In the genomic region with DNA sequence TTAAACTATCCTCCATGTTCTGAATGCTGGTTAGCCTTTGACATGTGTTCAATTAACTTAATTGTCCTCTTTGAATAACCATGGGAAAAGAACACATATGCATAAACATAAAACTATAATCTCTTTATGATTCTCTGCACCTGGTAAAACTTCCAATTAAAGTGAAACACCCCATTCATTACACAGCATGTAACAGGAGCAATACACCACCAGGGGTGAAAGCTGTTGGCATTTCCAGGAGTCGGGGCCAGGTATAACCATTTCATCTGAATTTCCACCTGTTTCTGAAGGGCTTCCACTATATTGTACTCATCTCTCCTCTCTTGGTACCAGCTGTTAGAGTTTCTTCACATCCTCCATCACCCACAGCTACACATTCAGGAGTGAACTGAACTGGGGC, we compare ENCODE assay signal across 18 cellular contexts.
DNase-seq lines count a peak whose midpoint lies in the region; ATAC-seq and TF ChIP-seq lines count a peak whose summit lies in the region.
"Had no signal": no experiment of that assay in that cellular context is flagged by ENCODE, and none has a peak within 500 bp of the region (broad histone marks: within the 10 kb centered on the region; RNA-seq: fewer than 3 reads in every experiment).

No MANE protein-coding gene starts in this region.

- no peak overlapping the region for H3K27ac Mint-ChIP-seq in type B pancreatic cell
- H3K27ac Mint-ChIP-seq: CD8-positive, alpha-beta T cell had no signal

- H3K4me1 Mint-ChIP-seq in type B pancreatic cell (ENCODE audit: unreplicated experiment): no peaks in the 10 kb centered on the region

- in situ Hi-C loops in astrocyte of the cerebellum (cut with HindIII; ENCODE audit: low sequenced_read_pairs): no loop called here

- TF ChIP-seq CTCF in astrocyte of the cerebellum (IDR thresholded peaks at IDR 0.05; ENCODE audit: low read depth, low read length, missing control alignments): peak; percentile 2
- TF ChIP-seq CTCF in type B pancreatic cell (conservative IDR thresholded peaks at IDR 0.05): peak; percentile 21

- peaks cover 4% of the 10 kb centered on the region for H3K9me3 Mint-ChIP-seq in type B pancreatic cell

- ATAC-seq in GM21447 (IDR thresholded peaks at IDR 0.05; ENCODE audit: unreplicated experiment): no peak
- ATAC-seq: CD8-positive, alpha-beta T cell had no signal

- H3K4me3 Mint-ChIP-seq in type B pancreatic cell: no peak overlapping the region
- H3K4me3 Mint-ChIP-seq: CD8-positive, alpha-beta T cell had no signal

- H3K27me3 Mint-ChIP-seq in type B pancreatic cell: no peaks in the 10 kb centered on the region

- H3K36me3 Mint-ChIP-seq in type B pancreatic cell: no peaks in the 10 kb centered on the region
- H3K36me3 Mint-ChIP-seq: CD8-positive, alpha-beta T cell had no signal

- H3K4me3 ChIP-seq in astrocyte of the cerebellum (ENCODE audit: low read depth, low read length): no peak overlapping the region
- H3K4me3 ChIP-seq: BLaER1, MG63, SJSA1 had no signal

- DNase-seq in DMS53 (lab: John Stamatoyannopoulos, UW) (peak; percentile 4), DMS53 treated with DMSO at 0.1 percent for 48 hours (lab: John Stamatoyannopoulos, UW; ENCODE audit: unreplicated experiment) (no peak), NCI-H524 (lab: John Stamatoyannopoulos, UW) (peak; percentile 19 to 76), astrocyte of the cerebellum (ENCODE audit: low read depth) (no peak), type B pancreatic cell (ENCODE audit: extremely low spot score, unreplicated experiment) (no peak), hypothalamus (lab: John Stamatoyannopoulos, UW) (no peak), NCI-H446 treated with DMSO at 0.1 percent for 48 hours (lab: John Stamatoyannopoulos, UW) (no peak)
- DNase-seq: 8988T; CD8-positive, alpha-beta T cell; IMR-90; Karpas-422; MG63; NCI-H1092 treated with DMSO at 0.1 percent for 48 hours; NCI-H1930; NCI-H2227 treated with DMSO at 0.1 percent for 48 hours had no signal

Comparison
In these comparisons a context has a peak if more than half of its experiments do, and no peak if none do; other contexts are left out.
1. DNase-seq: peak in DMS53 (single experiment) and NCI-H524 (2 of 2); none in DMS53 treated with DMSO at 0.1 percent for 48 hours (single experiment), astrocyte of the cerebellum (single experiment), type B pancreatic cell (single experiment), hypothalamus (0 of 51) and NCI-H446 treated with DMSO at 0.1 percent for 48 hours (single experiment).